ENCODE assay signal across 9 cellular contexts in genomic region chr21:45640888-45641479, GRCh38. TPM values are rescaled to one million over a fixed set of nuclear protein-coding genes. Genes with fewer than 3 reads are reported as not detected.
DNase-seq lines count a peak whose midpoint lies in the region; ATAC-seq, FAIRE-seq and TF ChIP-seq lines count a peak whose summit lies in the region.
"Had no signal": no experiment of that assay in that cellular context is flagged by ENCODE, and none has a peak within 500 bp of the region (broad histone marks: within the 10 kb centered on the region; RNA-seq: fewer than 3 reads in every experiment).

No MANE protein-coding gene starts in this region.

- SMC1A ChIA-PET in GM12878 (lab: Charles Lee; ENCODE audit: uncharacterized antibody, unreplicated experiment) = interaction anchor here (0.8 to 3.6 kb wide), 11 partner anchors 9 to 95 kb away, joined by 3 to 22 read pairs (median 4); no protein-coding TSS in a partner anchor

- RAD21 ChIA-PET in GM12878 (lab: Charles Lee; ENCODE audit: unreplicated experiment) = interaction anchor here (0.9 to 3.8 kb wide), 8 partner anchors 9 to 84 kb away, joined by 3 to 25 read pairs (median 6); no protein-coding TSS in a partner anchor

- H3K79me2 ChIP-seq in H9 (ENCODE audit: insufficient read depth, low read length) = no peaks in the 10 kb centered on the region
- H3K79me2 ChIP-seq in GM12878 (ENCODE audit: control insufficient read depth, insufficient read depth, low read length) = no peaks in the 10 kb centered on the region

- BruUV-seq in GM12878 (replicated peaks; lab: Mats Ljungman, UMichigan) = no TSS peak

- TF ChIP-seq RAD21 in GM12878 (IDR thresholded peaks at IDR 0.05; ENCODE audit: insufficient read depth, low read depth, low read length) = no peak

- H3K4me2 ChIP-seq in H9 (ENCODE audit: insufficient read depth, insufficient read length, low read length) = no peak overlapping the region
- peak overlapping the region; percentile 74 for H3K4me2 ChIP-seq in GM12878 (ENCODE audit: control insufficient read depth, insufficient read depth)

- H3K9me3 ChIP-seq in H9 (ENCODE audit: control insufficient read depth, low read depth, low read length) (no peaks in the 10 kb centered on the region), GM12878 (replicated peaks; ENCODE audit: control insufficient read depth, insufficient read depth, low read length) (no peaks in the 10 kb centered on the region), aorta (ENCODE audit: control insufficient read depth, low read length) (no peaks in the 10 kb centered on the region), body of pancreas (no peaks in the 10 kb centered on the region)
- H3K9me3 ChIP-seq: thoracic aorta had no signal

- CTCF ChIA-PET in GM12878 (lab: Yijun Ruan, JAX) = interaction anchor here (0.6 to 3.6 kb wide), 6 partner anchors 10 to 85 kb away, joined by 3 to 13 read pairs (median 5); no protein-coding TSS in a partner anchor

- no peak overlapping the region for H3K14ac ChIP-seq in H9 (ENCODE audit: insufficient read depth, low read length)

- no peak overlapping the region for H4K8ac ChIP-seq in H9 (replicated peaks; ENCODE audit: insufficient read length, low read depth, low read length)

- H3K4me1 Mint-ChIP-seq in H9 (peaks cover 31 to 32% of the 10 kb centered on the region in 2 experiments), mesothelial cell of epicardium (peaks cover 6% of the 10 kb centered on the region)

- H3K9me3 Mint-ChIP-seq in H9 (no peaks in the 10 kb centered on the region), mesothelial cell of epicardium (no peaks in the 10 kb centered on the region)

- POLR2A ChIA-PET in GM12878 (lab: Charles Lee) = interaction anchor here (0.5 to 3.7 kb wide), 8 partner anchors 21 to 208 kb away, joined by 3 to 24 read pairs (median 8); no protein-coding TSS in a partner anchor

- TF ChIP-seq CTCF in H9 (conservative IDR thresholded peaks at IDR 0.05) (peak; percentile 33; the same call in 2 of the 3 replicates), GM12878 (IDR thresholded peaks at IDR 0.05 in 2 of 3, conservative IDR thresholded peaks at IDR 0.05 in 1 of 3; ENCODE audit: control insufficient read depth in 2 of 3, extremely low read depth in 1 of 3, insufficient read depth in 1 of 3, low read depth in 3 of 3, low read length in 3 of 3) (peak; percentile 12 to 53 (median 22); a peak in 3 of 6 replicates), mesothelial cell of epicardium (IDR thresholded peaks at IDR 0.05; ENCODE audit: unreplicated experiment) (no peak), body of pancreas (IDR thresholded peaks at IDR 0.05) (no peak)

- no peak overlapping the region for H2BK15ac ChIP-seq in H9 (ENCODE audit: low read depth, low read length)

- H2AFZ ChIP-seq in H9 (ENCODE audit: low read length) (no peak overlapping the region), GM12878 (ENCODE audit: control insufficient read depth, low read depth, low read length) (no peak overlapping the region; the same call in 1 of the 2 replicates)

- no peaks in the 10 kb centered on the region for H4K20me1 ChIP-seq in H9 (ENCODE audit: control insufficient read depth, insufficient read depth, insufficient read length)
- no peaks in the 10 kb centered on the region for H4K20me1 ChIP-seq in GM12878 (ENCODE audit: control insufficient read depth, insufficient read depth)

- H3K23ac ChIP-seq in H9 (ENCODE audit: insufficient read length, low read depth, low read length) = no peak overlapping the region

- H3K56ac ChIP-seq in H9 (ENCODE audit: insufficient read length, low read depth, low read length) = no peak overlapping the region

- H4K5ac ChIP-seq in H9 (ENCODE audit: insufficient read length, low read depth, low read length) = no peak overlapping the region

- H2BK20ac ChIP-seq in H9 (ENCODE audit: low read depth, low read length, poor library complexity, severe bottlenecking) = no peak overlapping the region

- ATAC-seq in GM12878 (peak; percentile 70), aorta (ENCODE audit: low FRiP score) (no peak), body of pancreas (no peak)

- no peaks in the 10 kb centered on the region for H3K36me3 ChIP-seq in GM12878 (ENCODE audit: control insufficient read depth in 2 of 2, insufficient read depth in 2 of 2, low read length in 1 of 2)
- H3K36me3 ChIP-seq in aorta (ENCODE audit: control insufficient read depth in 1 of 2, insufficient read depth in 2 of 2, low read length in 1 of 2) = no peaks in the 10 kb centered on the region
- no peaks in the 10 kb centered on the region for H3K36me3 ChIP-seq in body of pancreas (replicated peaks in 1 of 2; ENCODE audit: insufficient read depth in 1 of 2, low read depth in 2 of 2)
- H3K36me3 ChIP-seq: thoracic aorta had no signal

- no peak overlapping the region for H3K18ac ChIP-seq in H9 (ENCODE audit: insufficient read length, low read depth, low read length)

- H2BK12ac ChIP-seq in H9 (ENCODE audit: insufficient read length, low read depth, low read length) = no peak overlapping the region

- H2AK5ac ChIP-seq in H9 (ENCODE audit: insufficient read length, low read length) = no peak overlapping the region

- H3K4me3 ChIP-seq in GM12878 (no peak overlapping the region), aorta (ENCODE audit: low read length in 2 of 2) (no peak overlapping the region), body of pancreas (no peak overlapping the region)
- H3K4me3 ChIP-seq: thoracic aorta had no signal

- no peak overlapping the region for H4K91ac ChIP-seq in H9 (ENCODE audit: insufficient read length, low read depth, low read length)

- WGBS in H9 (ENCODE audit: extremely low coverage, insufficient read length, low lambda C conversion rate) = no CpG with 5 or more reads among the region's 23 CpGs
- 7% methylated on average over 23 of the region's 23 CpGs for WGBS in GM12878 (ENCODE audit: insufficient coverage, insufficient replicate concordance, low lambda C conversion rate, missing lambda C conversion rate)
- 89 to 91% methylated on average over 23 of the region's 23 CpGs for whole genome bisulfite sequencing in aorta, 2 donors
- 49 to 59% methylated on average over 13 to 22 of the region's 23 CpGs for WGBS in body of pancreas, 2 donors

- no peaks in the 10 kb centered on the region; a peak in 1 of 7 replicates for H3K36me3 Mint-ChIP-seq in H9 (ENCODE audit: insufficient read depth in 1 of 3, low read depth in 3 of 3)
- H3K36me3 Mint-ChIP-seq in mesothelial cell of epicardium = no peaks in the 10 kb centered on the region

- TF ChIP-seq EP300 in GM12878 (IDR thresholded peaks at IDR 0.05; ENCODE audit: borderline replicate concordance in 1 of 2, control insufficient read depth in 1 of 2, low read depth in 2 of 2, low read length in 2 of 2) = peak in 1 of 2 experiments; percentile 21; a peak in 1 of 4 replicates

- H3K27me3 ChIP-seq in H9 (ENCODE audit: insufficient read depth, low read length) (peaks cover 5% of the 10 kb centered on the region; the same call in 1 of the 2 replicates), GM12878 (replicated peaks in 1 of 2; ENCODE audit: control insufficient read depth in 2 of 2, insufficient read depth in 2 of 2, low read length in 1 of 2) (no peaks in the 10 kb centered on the region), aorta (ENCODE audit: control insufficient read depth in 1 of 2, insufficient read depth in 2 of 2, low read length in 1 of 2) (no peaks in the 10 kb centered on the region), body of pancreas (no peaks in the 10 kb centered on the region)

- no peak overlapping the region for H3K9ac ChIP-seq in H9 (ENCODE audit: extremely low read depth, insufficient read length, low read length)
- no peak overlapping the region for H3K9ac ChIP-seq in GM12878 (ENCODE audit: control insufficient read depth, insufficient read depth, low read length)

- peaks cover 24% of the 10 kb centered on the region for H3K27me3 Mint-ChIP-seq in H9 (ENCODE audit: low read depth)
- H3K27me3 Mint-ChIP-seq in mesothelial cell of epicardium (ENCODE audit: low read depth) = peaks cover 58% of the 10 kb centered on the region

- FAIRE-seq in GM12878 (lab: Jason Lieb, UNC) = no peak

- no peaks in the 10 kb centered on the region for H3K79me1 ChIP-seq in H9 (ENCODE audit: insufficient read depth, low read depth, low read length, poor library complexity, severe bottlenecking)

- H2BK120ac ChIP-seq in H9 (ENCODE audit: low read depth, low read length, poor library complexity, severe bottlenecking) = no peak overlapping the region

- H3K27ac Mint-ChIP-seq in H9 (no peak overlapping the region), mesothelial cell of epicardium (peak overlapping the region; percentile 12)

- H3K27ac ChIP-seq in H9 (ENCODE audit: insufficient read length, low read depth, low read length) = no peak overlapping the region
- H3K27ac ChIP-seq in GM12878 (ENCODE audit: control insufficient read depth, insufficient read depth) = peak overlapping the region; percentile 68
- no peak overlapping the region for H3K27ac ChIP-seq in aorta (ENCODE audit: low read depth in 1 of 2, low read length in 2 of 2)
- H3K27ac ChIP-seq in body of pancreas = no peak overlapping the region
- H3K27ac ChIP-seq: thoracic aorta had no signal

- no peak for TF ChIP-seq POLR2A in GM12878 (IDR thresholded peaks at IDR 0.05; ENCODE audit: low read depth, low read length)
- no peak for TF ChIP-seq POLR2A in body of pancreas (IDR thresholded peaks at IDR 0.05)

- peak overlapping the region; percentile 12 to 63; a peak in 4 of 5 replicates for H3K4me3 Mint-ChIP-seq in H9
- peak overlapping the region; percentile 52 for H3K4me3 Mint-ChIP-seq in mesothelial cell of epicardium

- peak; percentile 92 for DNase-seq in COLO668 (lab: John Stamatoyannopoulos, UW; ENCODE audit: unreplicated experiment)
- peak; percentile 82 for DNase-seq in H9
- peak; percentile 56 for DNase-seq in GM12878 (ENCODE audit: low read depth, low spot score)
- DNase-seq in mesothelial cell of epicardium (ENCODE audit: low spot score in 2 of 2, unreplicated experiment in 2 of 2) = no peak
- no peak for DNase-seq in aorta
- no peak for DNase-seq in HuH-7 (ENCODE audit: low spot score)
- no peak for DNase-seq in kidney tubule cell (ENCODE audit: low spot score)
- no peak for DNase-seq in body of pancreas

- intact Hi-C loops in GM12878 (cut with micrococcal nuclease; ENCODE audit: unreplicated experiment) (loop anchor here (1.0 to 10.0 kb wide), 3 partner anchors 26 to 174 kb away; no protein-coding TSS in a partner anchor), aorta (cut with DNase I) (no loop called here), body of pancreas (cut with DNase I) (no loop called here)

- H2BK5ac ChIP-seq in H9 (ENCODE audit: insufficient read length, low read length) = no peak overlapping the region

- H3K4me1 ChIP-seq in H9 (ENCODE audit: insufficient read depth, low read length) = no peaks in the 10 kb centered on the region
- peaks cover 30% of the 10 kb centered on the region for H3K4me1 ChIP-seq in GM12878 (ENCODE audit: control insufficient read depth, insufficient read depth, low read length)
- no peaks in the 10 kb centered on the region for H3K4me1 ChIP-seq in aorta (ENCODE audit: control insufficient read depth in 1 of 2, insufficient read depth in 2 of 2, low read length in 2 of 2)
- H3K4me1 ChIP-seq in body of pancreas = no peaks in the 10 kb centered on the region

- no peak overlapping the region for H3T11ph ChIP-seq in H9 (ENCODE audit: low read length)

- peaks cover 7% of the 10 kb centered on the region for H3K23me2 ChIP-seq in H9 (ENCODE audit: insufficient read length, low read depth, low read length, poor library complexity, severe bottlenecking)

- H3K4ac ChIP-seq in H9 (ENCODE audit: low read depth, low read length) = no peak overlapping the region

- in situ Hi-C loops in GM12878 (cut with MboI) = no loop called here

RNA-seq across cellular contexts. Expression of gene PCBP3, which starts 2.5 kb away (rescaled TPM):
- 10.8 and 10.9 TPM in 2 replicates for total RNA-seq in H9 (2021)
- total RNA-seq in GM12878 (2013; cell fraction: nucleolus; rRNA removed) = 55.6 and 60.9 TPM in 2 replicates
- not detected in 2 replicates for total RNA-seq in GM12878 (2014; rRNA removed)
- total RNA-seq in GM12878 (2014; rRNA removed; fragmentation: Illumina TruSeq; extraction: Trizol) = 0.32 and 0.45 TPM in 2 replicates
- 0.27 and 0.46 TPM in 2 replicates for total RNA-seq in GM12878 (2021)
- polyA plus RNA-seq in GM12878 (2011; ENCODE audit: low read depth) = 0.51 TPM
- 0.35 and 0.77 TPM in 2 replicates for polyA plus RNA-seq in GM12878 (2011; rRNA removed)
- 0.24 and 0.87 TPM in 2 replicates for polyA plus RNA-seq in GM12878 (2011; cell fraction: cytosol; rRNA removed)
- 2.7 and 2.8 TPM in 2 replicates for polyA plus RNA-seq in GM12878 (2011; cell fraction: nucleus; rRNA removed)
- polyA plus RNA-seq in GM12878 (2012) = 1.4 TPM in 2 replicates
- polyA plus RNA-seq in GM12878 (2014; fragmentation: Illumina TruSeq; extraction: Trizol) = 0.71 TPM in 1 of 2 replicates, not detected in the other
- polyA plus RNA-seq in GM12878 (2014; fragmentation: Nextera tagmentation; extraction: Ambion mirVana) = not detected
- polyA plus RNA-seq in GM12878 (2014; rRNA removed) = 0.15 and 0.32 TPM in 2 replicates
- polyA plus RNA-seq in GM12878 (2016; fragmentation: Nextera tagmentation; extraction: Ambion mirVana) = 1 to 10 TPM in 1 of 2 experiments, under 1 TPM in 1; 0.09 to 1.3 TPM
- polyA minus RNA-seq in GM12878 (2011; rRNA and poly(A)+ RNA removed) = 2.1 and 3.7 TPM in 2 replicates
- polyA minus RNA-seq in GM12878 (2011; cell fraction: cytosol; rRNA and poly(A)+ RNA removed) = not detected in 2 replicates
- polyA minus RNA-seq in GM12878 (2011; cell fraction: nucleus; rRNA and poly(A)+ RNA removed) = 3.4 and 8.4 TPM in 2 replicates
- 5.0 to 5.4 TPM (median 5.1 TPM) in 3 replicates for total RNA-seq in mesothelial cell of epicardium
- total RNA-seq in aorta = 10 to 100 TPM in 1 of 2 donors, 1 to 10 TPM in 1; 7.0 to 15.0 TPM
- polyA plus RNA-seq in aorta = 1 to 10 TPM in 1 of 2 donors, not detected in 1; 3.6 TPM
- 1 to 10 TPM; 1.3 to 4.6 TPM for total RNA-seq in body of pancreas

Comparison
In these comparisons a context has a peak if more than half of its experiments do, and no peak if none do; other contexts are left out.
1. DNase-seq: peak in COLO668 (single experiment), H9 (single experiment) and GM12878 (single experiment); none in mesothelial cell of epicardium (0 of 2), aorta (0 of 2), HuH-7 (single experiment), kidney tubule cell (single experiment) and body of pancreas (0 of 4).
2. CTCF ChIP-seq: peak in H9 (single experiment) and GM12878 (3 of 3); none in mesothelial cell of epicardium (single experiment) and body of pancreas (0 of 7).